ENCODE assay signal across 6 cellular contexts in genomic region chr16:35404273-35404672, GRCh38.
"Had no signal": no experiment of that assay in that cellular context is flagged by ENCODE, and none has a peak within 500 bp of the region (broad histone marks: within the 10 kb centered on the region; RNA-seq: fewer than 3 reads in every experiment).

No MANE protein-coding gene starts in this region.

- FAIRE-seq: HTR-8/SVneo had no signal

- H3K4me2 ChIP-seq: KMS-11 had no signal

- DNase-seq: Karpas-422, KBM-7, KG1 had no signal

- H3K27ac ChIP-seq: HL-60, KMS-11 had no signal

- H3K9ac ChIP-seq: KMS-11 had no signal
